ENCODE assay signal across 9 cellular contexts in the genomic region with DNA sequence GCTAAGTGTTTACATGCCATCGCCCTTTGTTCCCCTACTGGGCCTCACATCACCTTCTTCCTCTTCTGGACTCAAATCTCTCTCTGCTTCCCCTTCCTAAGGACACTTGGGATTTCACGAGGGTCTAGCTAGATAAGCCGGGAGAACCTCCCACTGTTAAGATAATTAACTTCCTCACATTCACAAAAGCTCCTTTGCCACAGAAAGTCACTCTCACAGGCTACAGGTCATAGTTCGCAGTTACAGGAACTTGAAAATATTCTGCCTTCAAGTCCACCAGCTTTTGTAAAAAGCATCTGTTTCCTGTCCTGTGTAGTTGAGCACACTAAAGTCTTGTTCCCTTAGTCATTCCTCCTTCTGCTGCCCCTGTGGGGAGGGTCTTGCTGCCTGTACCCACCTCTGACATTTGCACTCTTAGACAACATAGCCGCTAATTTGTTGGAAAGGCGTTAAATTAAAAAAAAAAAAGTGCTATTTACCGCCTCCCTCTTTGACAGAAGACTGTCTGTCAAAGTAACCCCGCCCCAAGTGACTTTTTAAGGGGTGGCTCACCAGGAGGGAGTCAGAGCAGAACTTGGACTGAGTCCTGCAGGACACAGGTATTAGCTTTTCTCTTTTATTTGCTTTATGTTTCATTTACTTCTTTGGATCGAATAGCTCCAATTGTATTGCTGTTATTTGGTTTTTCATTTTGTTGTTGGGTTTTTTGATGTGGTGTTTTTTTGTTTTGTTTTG. TPM values are rescaled to one million over a fixed set of nuclear protein-coding genes. Genes with fewer than 3 reads are reported as not detected.
A peak's percentile ranks its signal among the peaks of the same experiment; 100 is the strongest.
DNase-seq lines count a peak whose midpoint lies in the region; ATAC-seq and TF ChIP-seq lines count a peak whose summit lies in the region.
"Had no signal": no experiment of that assay in that cellular context is flagged by ENCODE, and none has a peak within 500 bp of the region (broad histone marks: within the 10 kb centered on the region; RNA-seq: fewer than 3 reads in every experiment).

No MANE protein-coding gene starts in this region.

- H3K79me1 ChIP-seq in H9 (ENCODE audit: insufficient read depth, low read depth, low read length, poor library complexity, severe bottlenecking), result no peaks in the 10 kb centered on the region

- no peaks in the 10 kb centered on the region for H3K9me3 ChIP-seq in H9 (ENCODE audit: control insufficient read depth, low read depth, low read length)

- intact Hi-C loops in CD14-positive monocyte (cut with micrococcal nuclease), result loop anchor here in 1 of 2 donors (2.0 kb wide), 1 partner anchor 14 kb away; no protein-coding TSS in a partner anchor

- no peaks in the 10 kb centered on the region for H3K4me1 ChIP-seq in H9 (ENCODE audit: insufficient read depth, low read length)

- H4K5ac ChIP-seq in H9 (ENCODE audit: insufficient read length, low read depth, low read length), result no peak overlapping the region

- no peak overlapping the region for H3T11ph ChIP-seq in H9 (ENCODE audit: low read length)

- no peak for DNase-seq in CD14-positive monocyte (ENCODE audit: low spot score)
- DNase-seq in H9, result no peak
- DNase-seq in T-helper 2 cell, result peak in 4 of 5 experiments; percentile 36 to 81 (median 58)
- peak in 1 of 2 donors; percentile 53 for DNase-seq in central memory CD8-positive, alpha-beta T cell (ENCODE audit: low spot score in 2 of 2)
- peak; percentile 76 for DNase-seq in pons (ENCODE audit: low spot score)
- DNase-seq in DMS53 (lab: John Stamatoyannopoulos, UW), result no peak
- DNase-seq in COR-L47 (lab: John Stamatoyannopoulos, UW), result no peak
- no peak for DNase-seq in COLO668 (lab: John Stamatoyannopoulos, UW; ENCODE audit: unreplicated experiment)

- H3K9me3 Mint-ChIP-seq in CD14-positive monocyte (peaks cover 0 to 2% (median 0%) of the 10 kb centered on the region in 7 donors), H9 (peaks cover 83 to 90% of the 10 kb centered on the region in 2 experiments)
- no peaks in the 10 kb centered on the region for H3K9me3 Mint-ChIP-seq in central memory CD8-positive, alpha-beta T cell

- WGBS in H9 (ENCODE audit: extremely low coverage, insufficient read length, low lambda C conversion rate), result no CpG with 5 or more reads among the region's 9 CpGs

- no peak overlapping the region for H2BK120ac ChIP-seq in H9 (ENCODE audit: low read depth, low read length, poor library complexity, severe bottlenecking)

- H3K9ac ChIP-seq in H9 (ENCODE audit: extremely low read depth, insufficient read length, low read length), result no peak overlapping the region

- H3K36me3 Mint-ChIP-seq in CD14-positive monocyte, result peaks cover 2 to 6% of the 10 kb centered on the region in 2 donors
- peaks cover 1 to 17% (median 4%) of the 10 kb centered on the region in 3 experiments; a peak in 5 of 7 replicates for H3K36me3 Mint-ChIP-seq in H9 (ENCODE audit: insufficient read depth in 1 of 3, low read depth in 3 of 3)
- H3K36me3 Mint-ChIP-seq in central memory CD8-positive, alpha-beta T cell (ENCODE audit: insufficient read depth), result peaks cover 43% of the 10 kb centered on the region

- no peak overlapping the region for H3K14ac ChIP-seq in H9 (ENCODE audit: insufficient read depth, low read length)

- H3K27me3 Mint-ChIP-seq in CD14-positive monocyte (ENCODE audit: low read depth in 3 of 3) (peaks cover 0 to 2% (median 0%) of the 10 kb centered on the region in 3 donors), H9 (ENCODE audit: low read depth) (no peaks in the 10 kb centered on the region; the same call in none of the 2 replicates)
- H3K27me3 Mint-ChIP-seq in central memory CD8-positive, alpha-beta T cell, result no peaks in the 10 kb centered on the region

- no peak overlapping the region for H3K18ac ChIP-seq in H9 (ENCODE audit: insufficient read length, low read depth, low read length)

- no peaks in the 10 kb centered on the region for H3K27me3 ChIP-seq in H9 (ENCODE audit: insufficient read depth, low read length)

- no peak overlapping the region for H2BK20ac ChIP-seq in H9 (ENCODE audit: low read depth, low read length, poor library complexity, severe bottlenecking)

- no peak overlapping the region for H2AK5ac ChIP-seq in H9 (ENCODE audit: insufficient read length, low read length)

- peak; percentile 55 for ATAC-seq in central memory CD8-positive, alpha-beta T cell (replicated peaks; ENCODE audit: extremely low read depth, poor library complexity, severe bottlenecking)

- no peak overlapping the region for H3K23ac ChIP-seq in H9 (ENCODE audit: insufficient read length, low read depth, low read length)

- peak overlapping the region; percentile 76 to 89 for H3K4me3 Mint-ChIP-seq in CD14-positive monocyte
- peak overlapping the region in 1 of 2 experiments; percentile 58; a peak in 3 of 5 replicates for H3K4me3 Mint-ChIP-seq in H9
- H3K4me3 Mint-ChIP-seq in central memory CD8-positive, alpha-beta T cell, result peak overlapping the region; percentile 98

- H3K4me1 Mint-ChIP-seq in CD14-positive monocyte (peaks cover 82% of the 10 kb centered on the region), H9 (peaks cover 0 to 8% of the 10 kb centered on the region in 2 experiments; a peak in 2 of 4 replicates)
- peaks cover 64% of the 10 kb centered on the region for H3K4me1 Mint-ChIP-seq in central memory CD8-positive, alpha-beta T cell

- no peaks in the 10 kb centered on the region for H4K20me1 ChIP-seq in H9 (ENCODE audit: control insufficient read depth, insufficient read depth, insufficient read length)

- H2AFZ ChIP-seq in H9 (ENCODE audit: low read length), result no peak overlapping the region

- no peak for TF ChIP-seq CTCF in CD14-positive monocyte (IDR thresholded peaks at IDR 0.05)
- TF ChIP-seq CTCF in H9 (conservative IDR thresholded peaks at IDR 0.05), result no peak

- peak overlapping the region; percentile 61 for H3K4me2 ChIP-seq in H9 (ENCODE audit: insufficient read depth, insufficient read length, low read length)

- H2BK5ac ChIP-seq in H9 (ENCODE audit: insufficient read length, low read length), result no peak overlapping the region

- peaks cover 2% of the 10 kb centered on the region for H3K23me2 ChIP-seq in H9 (ENCODE audit: insufficient read length, low read depth, low read length, poor library complexity, severe bottlenecking)

- H3K27ac Mint-ChIP-seq in CD14-positive monocyte (peak overlapping the region; percentile 84 to 96 (median 92)), H9 (peak overlapping the region in 1 of 3 experiments; percentile 92; a peak in 2 of 7 replicates)
- H3K27ac Mint-ChIP-seq in central memory CD8-positive, alpha-beta T cell (ENCODE audit: low read depth), result peak overlapping the region; percentile 96

- no peak overlapping the region for H3K56ac ChIP-seq in H9 (ENCODE audit: insufficient read length, low read depth, low read length)

- no peak overlapping the region for H2BK15ac ChIP-seq in H9 (ENCODE audit: low read depth, low read length)

- H3K79me2 ChIP-seq in H9 (ENCODE audit: insufficient read depth, low read length), result no peaks in the 10 kb centered on the region

- H3K4ac ChIP-seq in H9 (ENCODE audit: low read depth, low read length), result no peak overlapping the region

- H2BK12ac ChIP-seq in H9 (ENCODE audit: insufficient read length, low read depth, low read length), result no peak overlapping the region

- H4K8ac ChIP-seq in H9 (replicated peaks; ENCODE audit: insufficient read length, low read depth, low read length), result no peak overlapping the region

- peak overlapping the region; percentile 0 for H3K27ac ChIP-seq in H9 (ENCODE audit: insufficient read length, low read depth, low read length)

- H4K91ac ChIP-seq in H9 (ENCODE audit: insufficient read length, low read depth, low read length), result no peak overlapping the region

RNA-seq across cellular contexts. Expression of gene CEACAM21, which starts 26.8 kb away (rescaled TPM):
- polyA plus RNA-seq in CD14-positive monocyte, result 1 to 10 TPM; 4.1 to 6.4 TPM
- not detected in 2 replicates for total RNA-seq in H9 (2021)
- total RNA-seq: Daoy had no signal

Comparison
In these comparisons a context has a peak if more than half of its experiments do, and no peak if none do; other contexts are left out.
1. DNase-seq: peak in T-helper 2 cell (4 of 5) and pons (single experiment); none in CD14-positive monocyte (single experiment), H9 (single experiment), DMS53 (single experiment), COR-L47 (single experiment) and COLO668 (single experiment).